ENCODE assay signal across 12 cellular contexts in the genomic region with DNA sequence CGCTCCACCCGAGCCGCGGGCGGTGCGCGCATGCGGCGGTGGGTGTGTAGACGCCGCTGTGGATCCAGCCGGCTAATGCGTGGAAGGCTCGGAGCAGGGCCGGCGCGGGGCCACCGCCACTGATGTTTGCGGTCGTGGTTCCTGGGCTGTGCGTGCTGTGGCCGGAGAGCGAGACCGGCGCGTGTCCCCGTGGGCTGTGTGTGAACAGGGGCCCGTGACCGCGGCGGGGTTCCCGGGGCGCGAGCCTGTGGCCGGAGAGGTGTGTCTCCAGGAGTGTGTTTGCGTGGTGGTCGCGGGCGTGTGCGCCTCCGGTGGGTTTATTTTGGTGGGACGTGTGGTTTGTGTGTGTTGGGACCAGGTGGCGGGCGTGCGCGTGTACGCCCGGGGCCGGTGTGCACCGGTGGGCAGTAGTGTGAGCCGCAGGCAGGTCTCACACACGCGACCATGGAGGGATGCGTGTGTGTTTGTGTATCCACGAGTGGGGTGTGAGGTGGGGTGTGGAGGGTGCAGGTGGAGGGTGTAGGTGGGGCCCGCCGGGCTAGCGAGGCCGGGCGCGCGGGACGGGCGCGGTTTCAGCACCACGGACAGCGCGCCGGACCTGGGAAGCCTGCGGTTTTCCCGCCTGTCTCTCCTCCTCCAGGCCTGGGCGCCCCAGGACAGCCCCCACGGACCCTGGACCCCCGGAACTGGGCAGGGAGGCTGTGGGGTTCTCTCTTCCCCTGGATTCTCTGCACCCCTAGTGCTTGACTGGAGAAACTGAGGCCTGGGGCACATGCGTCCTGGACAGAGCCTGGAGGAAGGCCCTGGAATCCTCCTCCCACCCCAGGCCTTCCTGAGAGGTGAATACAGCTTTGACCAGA. TPM values are rescaled to one million over a fixed set of nuclear protein-coding genes. Genes with fewer than 3 reads are reported as not detected.
A peak's percentile ranks its signal among the peaks of the same experiment; 100 is the strongest.
DNase-seq lines count a peak whose midpoint lies in the region; ATAC-seq, FAIRE-seq and TF ChIP-seq lines count a peak whose summit lies in the region.
"Had no signal": no experiment of that assay in that cellular context is flagged by ENCODE, and none has a peak within 500 bp of the region (broad histone marks: within the 10 kb centered on the region; RNA-seq: fewer than 3 reads in every experiment).

No MANE protein-coding gene starts in this region.

- no peaks in the 10 kb centered on the region for H3K36me3 Mint-ChIP-seq in CD8-positive, alpha-beta T cell
- H3K36me3 Mint-ChIP-seq: stimulated activated naive B cell treated with anti-CD40 and anti-IgM and Interleukin-4, amounts not matched to agents 10 μg/mL and 1 μg/mL and 100 μg/mL, for 72 hours had no signal

- no peak overlapping the region for H3K4me2 ChIP-seq in endothelial cell of umbilical vein (ENCODE audit: insufficient read depth, low read length)
- H3K4me2 ChIP-seq in neural cell (ENCODE audit: low read length): peak overlapping the region; percentile 19

- no peaks in the 10 kb centered on the region for H3F3A ChIP-seq in neural cell (ENCODE audit: insufficient read depth, low read length, poor library complexity, severe bottlenecking)

- intact Hi-C loops in CD8-positive, alpha-beta T cell (cut with DNase I, micrococcal nuclease): no loop called here
- intact Hi-C loops in endothelial cell of umbilical vein (cut with micrococcal nuclease): no loop called here

- H3K27ac Mint-ChIP-seq in CD8-positive, alpha-beta T cell: no peak overlapping the region
- H3K27ac Mint-ChIP-seq: stimulated activated naive B cell treated with anti-CD40 and anti-IgM and Interleukin-4, amounts not matched to agents 10 μg/mL and 1 μg/mL and 100 μg/mL, for 72 hours had no signal

- no peak overlapping the region for H3K27ac ChIP-seq in CD8-positive, alpha-beta T cell (ENCODE audit: low read depth, low read length)
- H3K27ac ChIP-seq in endothelial cell of umbilical vein (ENCODE audit: insufficient read depth, low read depth, low read length) (no peak overlapping the region), neural cell (ENCODE audit: low read length) (no peak overlapping the region)
- H3K27ac ChIP-seq: skin epidermis had no signal

- no peaks in the 10 kb centered on the region for H4K20me1 ChIP-seq in endothelial cell of umbilical vein (replicated peaks; ENCODE audit: control insufficient read depth, extremely low read depth, insufficient read depth, low read length)
- H4K20me1 ChIP-seq in neural cell (ENCODE audit: insufficient read depth): peaks cover 9% of the 10 kb centered on the region

- TF ChIP-seq CTCF in CD8-positive, alpha-beta T cell (IDR thresholded peaks at IDR 0.05): no peak
- TF ChIP-seq CTCF in endothelial cell of umbilical vein (IDR thresholded peaks at IDR 0.05; ENCODE audit: extremely low read depth in 1 of 2, insufficient read depth in 1 of 2, low read depth in 1 of 2, low read length in 2 of 2) (no peak), neural cell (IDR thresholded peaks at IDR 0.05; ENCODE audit: poor library complexity, severe bottlenecking) (no peak)

- peaks cover 11% of the 10 kb centered on the region for H3K4me1 Mint-ChIP-seq in CD8-positive, alpha-beta T cell (ENCODE audit: low read depth)

- no peaks in the 10 kb centered on the region for H3K79me2 ChIP-seq in endothelial cell of umbilical vein (ENCODE audit: control insufficient read depth, insufficient read depth, low read length)
- no peaks in the 10 kb centered on the region for H3K79me2 ChIP-seq in neural cell (replicated peaks; ENCODE audit: insufficient read depth, low read length)

- no peak for DNase-seq in CD8-positive, alpha-beta T cell
- no peak for DNase-seq in NT2/D1 (ENCODE audit: low read depth, low spot score)
- DNase-seq in endothelial cell of umbilical vein (ENCODE audit: low read depth, low spot score): no peak
- DNase-seq in COLO668 (lab: John Stamatoyannopoulos, UW; ENCODE audit: unreplicated experiment): no peak
- no peak for DNase-seq in occipital lobe (lab: John Stamatoyannopoulos, UW)
- DNase-seq in NCI-H524 (lab: John Stamatoyannopoulos, UW): no peak
- DNase-seq in NCI-H82 treated with DMSO at 0.1 percent for 48 hours (lab: John Stamatoyannopoulos, UW; ENCODE audit: unreplicated experiment): no peak
- DNase-seq: DMS153; KG1; stimulated activated naive B cell treated with anti-CD40 and anti-IgM and Interleukin-4, amounts not matched to agents 10 μg/mL and 1 μg/mL and 100 μg/mL, for 72 hours had no signal

- no peak for FAIRE-seq in endothelial cell of umbilical vein (lab: Jason Lieb, UNC)

- TF ChIP-seq EP300 in neural cell (conservative IDR thresholded peaks at IDR 0.05; ENCODE audit: poor library complexity, severe bottlenecking): no peak

- no peaks in the 10 kb centered on the region for H3K9me2 ChIP-seq in neural cell (ENCODE audit: insufficient read depth, low read length)

- CTCF ChIA-PET in CD8-positive, alpha-beta T cell (lab: Charles Lee): interaction anchor here (1.0 kb wide), 1 partner anchor 84 kb away, joined by 3 read pairs; a partner anchor contains a TSS
- CTCF ChIA-PET in endothelial cell of umbilical vein (lab: Charles Lee): no interaction called here

- no peaks in the 10 kb centered on the region for H3K36me3 ChIP-seq in CD8-positive, alpha-beta T cell (ENCODE audit: insufficient read depth, low read length)
- no peaks in the 10 kb centered on the region for H3K36me3 ChIP-seq in NT2/D1 (ENCODE audit: insufficient read depth, insufficient read length, low read length)
- H3K36me3 ChIP-seq in endothelial cell of umbilical vein (ENCODE audit: control insufficient read depth in 2 of 2, extremely low read depth in 1 of 2, insufficient read depth in 2 of 2, low read length in 2 of 2): no peaks in the 10 kb centered on the region
- no peaks in the 10 kb centered on the region for H3K36me3 ChIP-seq in neural cell (ENCODE audit: insufficient read depth, low read length)

- dilution Hi-C loops in endothelial cell of umbilical vein (cut with MboI; ENCODE audit: extremely low pct_ligation_motif_present, low sequenced_read_pairs): no loop called here

- no peak for TF ChIP-seq POLR2A in endothelial cell of umbilical vein (IDR thresholded peaks at IDR 0.05; ENCODE audit: low read depth, low read length)

- no TSS peak for BruUV-seq in endothelial cell of umbilical vein (replicated peaks; lab: Mats Ljungman, UMichigan)

- TF ChIP-seq RAD21 in neural cell (conservative IDR thresholded peaks at IDR 0.05): no peak

- POLR2A ChIA-PET in CD8-positive, alpha-beta T cell (lab: Charles Lee): no interaction called here
- POLR2A ChIA-PET in endothelial cell of umbilical vein (lab: Charles Lee): no interaction called here

- H2AFZ ChIP-seq in endothelial cell of umbilical vein (ENCODE audit: low read depth, low read length): no peak overlapping the region
- no peak overlapping the region for H2AFZ ChIP-seq in neural cell (ENCODE audit: low read depth, low read length)

- H3K27me3 ChIP-seq in CD8-positive, alpha-beta T cell (ENCODE audit: insufficient read depth, low read length): peaks cover 11% of the 10 kb centered on the region
- H3K27me3 ChIP-seq in NT2/D1 (ENCODE audit: insufficient read depth, insufficient read length) (peaks cover 57% of the 10 kb centered on the region), endothelial cell of umbilical vein (ENCODE audit: control insufficient read depth in 2 of 2, insufficient read depth in 2 of 2, low read length in 2 of 2) (peaks cover 10 to 13% of the 10 kb centered on the region in 2 experiments), neural cell (ENCODE audit: insufficient read depth, low read depth, low read length) (peaks cover 26% of the 10 kb centered on the region)

- peaks cover 26% of the 10 kb centered on the region for H3K4me1 ChIP-seq in CD8-positive, alpha-beta T cell (ENCODE audit: insufficient read depth, low read length)
- H3K4me1 ChIP-seq in NT2/D1 (ENCODE audit: insufficient read depth, insufficient read length): peaks cover 30% of the 10 kb centered on the region
- H3K4me1 ChIP-seq in endothelial cell of umbilical vein (ENCODE audit: control insufficient read depth, extremely low read depth, insufficient read depth, low read length): no peaks in the 10 kb centered on the region

- H3K9me3 ChIP-seq in CD8-positive, alpha-beta T cell (ENCODE audit: low read length): no peaks in the 10 kb centered on the region
- no peaks in the 10 kb centered on the region for H3K9me3 ChIP-seq in NT2/D1 (ENCODE audit: insufficient read depth, low read length)
- H3K9me3 ChIP-seq in endothelial cell of umbilical vein (replicated peaks; ENCODE audit: control insufficient read depth, insufficient read depth, low read length): no peaks in the 10 kb centered on the region
- no peaks in the 10 kb centered on the region for H3K9me3 ChIP-seq in neural cell (ENCODE audit: low read length)

- H3K9me1 ChIP-seq in endothelial cell of umbilical vein (replicated peaks; ENCODE audit: control insufficient read depth, extremely low read depth, insufficient read depth, low read length): no peaks in the 10 kb centered on the region

- peak overlapping the region; percentile 50 for H3K4me3 Mint-ChIP-seq in CD8-positive, alpha-beta T cell

- H3K9ac ChIP-seq in NT2/D1 (ENCODE audit: insufficient read length, low read depth) (peak overlapping the region; percentile 21), endothelial cell of umbilical vein (replicated peaks; ENCODE audit: extremely low read depth, insufficient read depth, low read length) (no peak overlapping the region), neural cell (ENCODE audit: low read length) (peak overlapping the region; percentile 57)

- no peak overlapping the region for H3K4me3 ChIP-seq in CD8-positive, alpha-beta T cell (ENCODE audit: low read depth, low read length)
- H3K4me3 ChIP-seq in NT2/D1 (ENCODE audit: insufficient read length, low read depth) (peak overlapping the region; percentile 32), endothelial cell of umbilical vein (replicated peaks in 1 of 3; ENCODE audit: insufficient read depth in 1 of 3, low read depth in 1 of 3, low read length in 3 of 3) (no peak overlapping the region), neural cell (ENCODE audit: low read length) (peak overlapping the region; percentile 66)

- no peaks in the 10 kb centered on the region for H3K9me3 Mint-ChIP-seq in CD8-positive, alpha-beta T cell
- H3K9me3 Mint-ChIP-seq: stimulated activated naive B cell treated with anti-CD40 and anti-IgM and Interleukin-4, amounts not matched to agents 10 μg/mL and 1 μg/mL and 100 μg/mL, for 72 hours had no signal

- H3K27me3 Mint-ChIP-seq in CD8-positive, alpha-beta T cell (ENCODE audit: low read depth): peaks cover 13% of the 10 kb centered on the region

- no peak for ATAC-seq in CD8-positive, alpha-beta T cell
- ATAC-seq: stimulated activated naive B cell treated with anti-CD40 and anti-IgM and Interleukin-4, amounts not matched to agents 10 μg/mL and 1 μg/mL and 100 μg/mL, for 72 hours had no signal

RNA-seq across cellular contexts. Expression of a gene that starts 1.6 kb away (rescaled TPM):
- total RNA-seq in CD8-positive, alpha-beta T cell: under 1 TPM; 0.67 to 0.84 TPM
- total RNA-seq in endothelial cell of umbilical vein (0.37 and 0.53 TPM in 2 replicates), occipital lobe (8.0 TPM)
- polyA plus RNA-seq in endothelial cell of umbilical vein (0.18 TPM in 2 replicates), neural cell (4.7 and 6.4 TPM in 2 replicates)
- 0.27 and 0.31 TPM in 2 replicates for polyA plus RNA-seq in endothelial cell of umbilical vein (2011; cell fraction: cytosol; rRNA removed)
- polyA plus RNA-seq in endothelial cell of umbilical vein (2011; cell fraction: nucleus; rRNA removed): 0.27 and 0.30 TPM in 2 replicates
- polyA plus RNA-seq in endothelial cell of umbilical vein (2012): 1.1 and 1.7 TPM in 2 replicates
- polyA minus RNA-seq in endothelial cell of umbilical vein (0.15 and 0.32 TPM in 2 replicates), neural cell (12.6 and 13.9 TPM in 2 replicates)
- polyA minus RNA-seq in endothelial cell of umbilical vein (2011; cell fraction: cytosol; rRNA and poly(A)+ RNA removed): 8.2 TPM
- polyA minus RNA-seq in endothelial cell of umbilical vein (2011; cell fraction: nucleus; rRNA and poly(A)+ RNA removed): 0.24 and 0.29 TPM in 2 replicates

RNA-seq across cellular contexts. Expression of a gene that starts 18.9 kb away (rescaled TPM):
- 10 to 100 TPM; 76.2 to 81.2 TPM for total RNA-seq in CD8-positive, alpha-beta T cell
- total RNA-seq in endothelial cell of umbilical vein (466 and 485 TPM in 2 replicates), occipital lobe (77.4 TPM)
- polyA plus RNA-seq in endothelial cell of umbilical vein (661 and 823 TPM in 2 replicates), neural cell (209 and 214 TPM in 2 replicates)
- 394 and 493 TPM in 2 replicates for polyA plus RNA-seq in endothelial cell of umbilical vein (2011; cell fraction: cytosol; rRNA removed)
- 207 and 221 TPM in 2 replicates for polyA plus RNA-seq in endothelial cell of umbilical vein (2011; cell fraction: nucleus; rRNA removed)
- polyA plus RNA-seq in endothelial cell of umbilical vein (2012): 344 and 487 TPM in 2 replicates
- polyA minus RNA-seq in endothelial cell of umbilical vein (236 and 243 TPM in 2 replicates), neural cell (142 and 143 TPM in 2 replicates)
- polyA minus RNA-seq in endothelial cell of umbilical vein (2011; cell fraction: cytosol; rRNA and poly(A)+ RNA removed): 264 TPM
- 45.2 and 64.3 TPM in 2 replicates for polyA minus RNA-seq in endothelial cell of umbilical vein (2011; cell fraction: nucleus; rRNA and poly(A)+ RNA removed)

RNA-seq across cellular contexts. Expression of a gene that starts 42.0 kb away (rescaled TPM):
- total RNA-seq in CD8-positive, alpha-beta T cell: 10 to 100 TPM; 48.6 to 53.7 TPM
- total RNA-seq in endothelial cell of umbilical vein: 46.7 and 50.6 TPM in 2 replicates
- 38.9 and 50.8 TPM in 2 replicates for polyA plus RNA-seq in endothelial cell of umbilical vein
- polyA plus RNA-seq in endothelial cell of umbilical vein (2011; cell fraction: cytosol; rRNA removed): 14.6 and 23.5 TPM in 2 replicates
- polyA plus RNA-seq in endothelial cell of umbilical vein (2011; cell fraction: nucleus; rRNA removed): 92.7 and 128 TPM in 2 replicates
- polyA plus RNA-seq in endothelial cell of umbilical vein (2012): 45.1 and 59.0 TPM in 2 replicates
- polyA minus RNA-seq in endothelial cell of umbilical vein: 39.6 and 56.0 TPM in 2 replicates
- polyA minus RNA-seq in endothelial cell of umbilical vein (2011; cell fraction: cytosol; rRNA and poly(A)+ RNA removed): 72.6 TPM
- 19.3 and 29.1 TPM in 2 replicates for polyA minus RNA-seq in endothelial cell of umbilical vein (2011; cell fraction: nucleus; rRNA and poly(A)+ RNA removed)
- 28.3 TPM in 2 replicates for polyA plus RNA-seq in neural cell
- polyA minus RNA-seq in neural cell: 28.6 and 31.9 TPM in 2 replicates
- 12.5 TPM for total RNA-seq in occipital lobe

RNA-seq across cellular contexts. Expression of a gene that starts 47.5 kb away (rescaled TPM):
- 100 to 1,000 TPM; 117 to 119 TPM for total RNA-seq in CD8-positive, alpha-beta T cell
- total RNA-seq in endothelial cell of umbilical vein (not detected in 2 replicates), occipital lobe (not detected)
- polyA plus RNA-seq in endothelial cell of umbilical vein (not detected in 2 replicates), neural cell (0.38 and 0.72 TPM in 2 replicates)
- not detected in 2 replicates for polyA plus RNA-seq in endothelial cell of umbilical vein (2011; cell fraction: cytosol; rRNA removed)
- polyA plus RNA-seq in endothelial cell of umbilical vein (2011; cell fraction: nucleus; rRNA removed): 0.15 and 0.17 TPM in 2 replicates
- polyA plus RNA-seq in endothelial cell of umbilical vein (2012): not detected in 2 replicates
- polyA minus RNA-seq in endothelial cell of umbilical vein (not detected in 2 replicates), neural cell (not detected in 2 replicates)
- polyA minus RNA-seq in endothelial cell of umbilical vein (2011; cell fraction: cytosol; rRNA and poly(A)+ RNA removed): not detected
- polyA minus RNA-seq in endothelial cell of umbilical vein (2011; cell fraction: nucleus; rRNA and poly(A)+ RNA removed): not detected in 2 replicates

RNA-seq across cellular contexts. Expression of a gene that starts 48.4 kb away (rescaled TPM):
- total RNA-seq in CD8-positive, alpha-beta T cell: under 1 TPM; 0.65 to 0.97 TPM
- not detected in 2 replicates for total RNA-seq in endothelial cell of umbilical vein
- 0.06 and 0.07 TPM in 2 replicates for polyA plus RNA-seq in endothelial cell of umbilical vein
- polyA plus RNA-seq in endothelial cell of umbilical vein (2011; cell fraction: cytosol; rRNA removed): not detected in 2 replicates
- polyA plus RNA-seq in endothelial cell of umbilical vein (2011; cell fraction: nucleus; rRNA removed): 0.16 TPM in 1 of 2 replicates, not detected in the other
- polyA plus RNA-seq in endothelial cell of umbilical vein (2012): not detected in 2 replicates
- not detected in 2 replicates for polyA minus RNA-seq in endothelial cell of umbilical vein
- not detected for polyA minus RNA-seq in endothelial cell of umbilical vein (2011; cell fraction: cytosol; rRNA and poly(A)+ RNA removed)
- polyA minus RNA-seq in endothelial cell of umbilical vein (2011; cell fraction: nucleus; rRNA and poly(A)+ RNA removed): not detected in 2 replicates
- 0.48 TPM in 1 of 2 replicates, not detected in the other for polyA plus RNA-seq in neural cell
- polyA minus RNA-seq in neural cell: not detected in 2 replicates
- 0.62 TPM for total RNA-seq in occipital lobe

Comparison
In these comparisons a context has a peak if more than half of its experiments do, and no peak if none do; other contexts are left out.
1. H3K4me3 ChIP-seq: peak in NT2/D1 (single experiment) and neural cell (single experiment); none in CD8-positive, alpha-beta T cell (single experiment) and endothelial cell of umbilical vein (0 of 3).